8 cellular contexts compared by ENCODE assay signal in genomic region chr6:119348308-119349040, GRCh38. TPM values are rescaled to one million over a fixed set of nuclear protein-coding genes. Genes with fewer than 3 reads are reported as not detected.
DNase-seq lines count a peak whose midpoint lies in the region; ATAC-seq, FAIRE-seq and TF ChIP-seq lines count a peak whose summit lies in the region.

No MANE protein-coding gene starts in this region.

- no peak for TF ChIP-seq POLR2A in H54 (IDR thresholded peaks at IDR 0.05; ENCODE audit: low read depth, low read length)

- peaks cover 21% of the 10 kb centered on the region for H3K36me3 Mint-ChIP-seq in activated CD4-positive, alpha-beta T cell treated with anti-CD3 and anti-CD28 coated beads for 36 hours (ENCODE audit: low read depth)
- H3K36me3 Mint-ChIP-seq in stimulated activated naive CD8-positive, alpha-beta T cell treated with anti-CD3 and anti-CD28 coated beads, Interleukin-15, Interleukin-2, amounts not matched to agents 100 ng/mL and 50 ng/mL, for 24 hours (ENCODE audit: low read depth): peaks cover 29% of the 10 kb centered on the region

- H3K27ac ChIP-seq in mesodermal cell (ENCODE audit: low read depth, low read length, severe bottlenecking): no peak overlapping the region

- peaks cover 46% of the 10 kb centered on the region for H3K4me1 Mint-ChIP-seq in activated CD4-positive, alpha-beta T cell treated with anti-CD3 and anti-CD28 coated beads for 36 hours
- H3K4me1 Mint-ChIP-seq in stimulated activated naive CD8-positive, alpha-beta T cell treated with anti-CD3 and anti-CD28 coated beads, Interleukin-15, Interleukin-2, amounts not matched to agents 100 ng/mL and 50 ng/mL, for 24 hours (ENCODE audit: low read depth): peaks cover 63% of the 10 kb centered on the region

- H3K27me3 Mint-ChIP-seq in activated CD4-positive, alpha-beta T cell treated with anti-CD3 and anti-CD28 coated beads for 36 hours: no peaks in the 10 kb centered on the region
- no peaks in the 10 kb centered on the region for H3K27me3 Mint-ChIP-seq in stimulated activated naive CD8-positive, alpha-beta T cell treated with anti-CD3 and anti-CD28 coated beads, Interleukin-15, Interleukin-2, amounts not matched to agents 100 ng/mL and 50 ng/mL, for 24 hours

- 0 to 1% methylated on average over 43 to 61 of the region's 65 CpGs for WGBS in mesodermal cell (ENCODE audit: insufficient coverage in 2 of 2), 2 experiments

- H3K9me3 ChIP-seq in mesodermal cell (ENCODE audit: control insufficient read depth, low read length): no peaks in the 10 kb centered on the region

- ATAC-seq in HG03442 (IDR thresholded peaks at IDR 0.05; ENCODE audit: unreplicated experiment): peak; percentile 4
- ATAC-seq in activated CD4-positive, alpha-beta T cell treated with anti-CD3 and anti-CD28 coated beads for 36 hours: no peak

- CTCF ChIA-PET in activated CD4-positive, alpha-beta T cell treated with anti-CD3 and anti-CD28 coated beads for 36 hours (lab: Charles Lee): interaction anchor here (0.9 to 2.3 kb wide), 4 partner anchors 10 to 39 kb away, joined by 4 to 10 read pairs (median 7); no protein-coding TSS in a partner anchor

- peak overlapping the region; percentile 84 for H3K4me3 ChIP-seq in mesodermal cell (ENCODE audit: extremely low read depth, insufficient read depth, low read length, poor library complexity, severe bottlenecking)

- H3K4me1 ChIP-seq in mesodermal cell (ENCODE audit: control insufficient read depth, insufficient read depth, low read length, poor library complexity, severe bottlenecking): no peaks in the 10 kb centered on the region

- POLR2A ChIA-PET in activated CD4-positive, alpha-beta T cell treated with anti-CD3 and anti-CD28 coated beads for 36 hours (lab: Charles Lee): no interaction called here

- intact Hi-C loops in activated CD4-positive, alpha-beta T cell treated with anti-CD3 and anti-CD28 coated beads for 36 hours (cut with DNase I, micrococcal nuclease): loop anchor here (1.0 to 10.0 kb wide), 14 partner anchors 34 to 1986 kb away; partner anchors contain the start of genes ASF1A (in 2 of the 2), CEP85L (in 2 of the 2), FAM184A (in 1 of the 2) and MCM9 (in 1 of the 2)

- no peak for FAIRE-seq in H54 (lab: Jason Lieb, UNC)

- H3K36me3 ChIP-seq in mesodermal cell (ENCODE audit: control insufficient read depth, insufficient read depth, low read length): peaks cover 4% of the 10 kb centered on the region

- peak overlapping the region; percentile 80 for H3K27ac Mint-ChIP-seq in activated CD4-positive, alpha-beta T cell treated with anti-CD3 and anti-CD28 coated beads for 36 hours
- H3K27ac Mint-ChIP-seq in stimulated activated naive CD8-positive, alpha-beta T cell treated with anti-CD3 and anti-CD28 coated beads, Interleukin-15, Interleukin-2, amounts not matched to agents 100 ng/mL and 50 ng/mL, for 24 hours: peak overlapping the region; percentile 87

- no peaks in the 10 kb centered on the region for H3K9me3 Mint-ChIP-seq in activated CD4-positive, alpha-beta T cell treated with anti-CD3 and anti-CD28 coated beads for 36 hours (ENCODE audit: low read depth)
- H3K9me3 Mint-ChIP-seq in stimulated activated naive CD8-positive, alpha-beta T cell treated with anti-CD3 and anti-CD28 coated beads, Interleukin-15, Interleukin-2, amounts not matched to agents 100 ng/mL and 50 ng/mL, for 24 hours: no peaks in the 10 kb centered on the region

- DNase-seq in NCI-H2227 (lab: John Stamatoyannopoulos, UW; ENCODE audit: unreplicated experiment) (peak; percentile 9), NCI-H2227 treated with DMSO at 0.1 percent for 48 hours (lab: John Stamatoyannopoulos, UW) (no peak), dermis blood vessel endothelial cell (peak; percentile 20), H54 (ENCODE audit: insufficient read length, low spot score) (no peak)
- DNase-seq in activated CD4-positive, alpha-beta T cell treated with anti-CD3 and anti-CD28 coated beads for 36 hours: peak; percentile 63

- H3K4me3 Mint-ChIP-seq in activated CD4-positive, alpha-beta T cell treated with anti-CD3 and anti-CD28 coated beads for 36 hours: peak overlapping the region; percentile 84
- peak overlapping the region; percentile 93 for H3K4me3 Mint-ChIP-seq in stimulated activated naive CD8-positive, alpha-beta T cell treated with anti-CD3 and anti-CD28 coated beads, Interleukin-15, Interleukin-2, amounts not matched to agents 100 ng/mL and 50 ng/mL, for 24 hours

RNA-seq across cellular contexts. Expression of gene MAN1A1, which starts 1.1 kb away (rescaled TPM):
- 10 to 100 TPM; 15.3 to 18.4 TPM for total RNA-seq in activated CD4-positive, alpha-beta T cell treated with anti-CD3 and anti-CD28 coated beads for 36 hours
- total RNA-seq in dermis blood vessel endothelial cell: 179 and 202 TPM in 2 replicates
- polyA plus RNA-seq in mesodermal cell (2013, experiment 1 of 2): 38.2 TPM
- polyA plus RNA-seq in mesodermal cell (2013, experiment 2 of 2): 38.2 TPM

Comparison
In these comparisons a context has a peak if more than half of its experiments do, and no peak if none do; other contexts are left out.
1. DNase-seq: peak in NCI-H2227 (single experiment), activated CD4-positive, alpha-beta T cell treated with anti-CD3 and anti-CD28 coated beads for 36 hours (single experiment) and dermis blood vessel endothelial cell (single experiment); none in NCI-H2227 treated with DMSO at 0.1 percent for 48 hours (single experiment) and H54 (single experiment).